16 cellular contexts compared by ENCODE assay signal in genomic region chr15:70436428-70436827, GRCh38.
DNase-seq lines count a peak whose midpoint lies in the region; ATAC-seq lines count a peak whose summit lies in the region.
"Had no signal": no experiment of that assay in that cellular context is flagged by ENCODE, and none has a peak within 500 bp of the region (broad histone marks: within the 10 kb centered on the region; RNA-seq: fewer than 3 reads in every experiment).

No MANE protein-coding gene starts in this region.

- H3K4me1 Mint-ChIP-seq in activated T-cell treated with anti-CD3 and anti-CD28 coated beads, Interleukin-2, amount 50 U/mL, for 4 hours (ENCODE audit: low read depth), result peaks cover 26% of the 10 kb centered on the region
- H3K4me1 Mint-ChIP-seq in stimulated activated memory B cell treated with anti-CD40 and anti-IgM and Interleukin-4, amounts not matched to agents 10 μg/mL and 1 μg/mL and 100 μg/mL, for 72 hours, result peaks cover 17% of the 10 kb centered on the region

- ATAC-seq in activated T-cell treated with anti-CD3 and anti-CD28 coated beads, Interleukin-2, amount 50 U/mL, for 4 hours, result peak; percentile 47 to 71
- ATAC-seq in GM21737 (IDR thresholded peaks at IDR 0.05; ENCODE audit: unreplicated experiment) (peak; percentile 36), HG03460 (IDR thresholded peaks at IDR 0.05; ENCODE audit: unreplicated experiment) (peak; percentile 47)
- ATAC-seq in stimulated activated memory B cell treated with anti-CD40 and anti-IgM and Interleukin-4, amounts not matched to agents 10 μg/mL and 1 μg/mL and 100 μg/mL, for 72 hours, result peak; percentile 58
- ATAC-seq: K562 had no signal

- H3K27me3 Mint-ChIP-seq in activated T-cell treated with anti-CD3 and anti-CD28 coated beads, Interleukin-2, amount 50 U/mL, for 4 hours (ENCODE audit: low read depth), result peaks cover 3% of the 10 kb centered on the region
- H3K27me3 Mint-ChIP-seq in stimulated activated memory B cell treated with anti-CD40 and anti-IgM and Interleukin-4, amounts not matched to agents 10 μg/mL and 1 μg/mL and 100 μg/mL, for 72 hours, result peaks cover under 1% of the 10 kb centered on the region

- no peaks in the 10 kb centered on the region for H3K36me3 Mint-ChIP-seq in activated T-cell treated with anti-CD3 and anti-CD28 coated beads, Interleukin-2, amount 50 U/mL, for 4 hours (ENCODE audit: insufficient read depth)
- H3K36me3 Mint-ChIP-seq in stimulated activated memory B cell treated with anti-CD40 and anti-IgM and Interleukin-4, amounts not matched to agents 10 μg/mL and 1 μg/mL and 100 μg/mL, for 72 hours, result no peaks in the 10 kb centered on the region

- H3K9me3 Mint-ChIP-seq in activated T-cell treated with anti-CD3 and anti-CD28 coated beads, Interleukin-2, amount 50 U/mL, for 4 hours, result no peaks in the 10 kb centered on the region
- H3K9me3 Mint-ChIP-seq in stimulated activated memory B cell treated with anti-CD40 and anti-IgM and Interleukin-4, amounts not matched to agents 10 μg/mL and 1 μg/mL and 100 μg/mL, for 72 hours, result no peaks in the 10 kb centered on the region
- H3K9me3 Mint-ChIP-seq: central memory CD8-positive, alpha-beta T cell had no signal

- DNase-seq in activated T-cell treated with anti-CD3 and anti-CD28 coated beads, Interleukin-2, amount 50 U/mL, for 4 hours, result no peak
- no peak for DNase-seq in activated T-cell treated with anti-CD3 and anti-CD28 coated beads for 4 hours
- no peak for DNase-seq in islet precursor cell
- no peak for DNase-seq in DMS 273 treated with DMSO at 0.1 percent for 48 hours (lab: John Stamatoyannopoulos, UW)
- no peak for DNase-seq in NCI-H2171 (lab: John Stamatoyannopoulos, UW)
- DNase-seq: ACHN; Calu3; glutamatergic neuron; kidney glomerular epithelial cell; NCI-H1930; stimulated activated CD4-positive, alpha-beta T cell treated with anti-CD3 and anti-CD28 coated beads, Interleukin-1b, Interleukin-23, amount 100 ng/mL, for 48 hours had no signal

- H3K4me3 Mint-ChIP-seq in activated T-cell treated with anti-CD3 and anti-CD28 coated beads, Interleukin-2, amount 50 U/mL, for 4 hours, result no peak overlapping the region
- H3K4me3 Mint-ChIP-seq in stimulated activated memory B cell treated with anti-CD40 and anti-IgM and Interleukin-4, amounts not matched to agents 10 μg/mL and 1 μg/mL and 100 μg/mL, for 72 hours, result no peak overlapping the region
- H3K4me3 Mint-ChIP-seq: central memory CD8-positive, alpha-beta T cell had no signal

- no peak overlapping the region for H3K27ac Mint-ChIP-seq in stimulated activated memory B cell treated with anti-CD40 and anti-IgM and Interleukin-4, amounts not matched to agents 10 μg/mL and 1 μg/mL and 100 μg/mL, for 72 hours
